8 cellular contexts compared by ENCODE assay signal in genomic region chr17:75152523-75152922, GRCh38. TPM values are rescaled to one million over a fixed set of nuclear protein-coding genes. Genes with fewer than 3 reads are reported as not detected.
DNase-seq lines count a peak whose midpoint lies in the region; ATAC-seq and TF ChIP-seq lines count a peak whose summit lies in the region.

No MANE protein-coding gene starts in this region.

- H3K4me2 ChIP-seq in IMR-90 (ENCODE audit: low read depth, low read length): peak overlapping the region; percentile 96

- intact Hi-C loops in IMR-90 (cut with micrococcal nuclease): loop anchor here (2.0 kb wide), 1 partner anchor 14 kb away; no protein-coding TSS in a partner anchor

- H3K4ac ChIP-seq in IMR-90 (ENCODE audit: low read depth, low read length): peak overlapping the region; percentile 73

- peaks cover 16 to 42% of the 10 kb centered on the region in 2 experiments for H3K79me1 ChIP-seq in IMR-90 (ENCODE audit: low read depth in 1 of 2, low read length in 2 of 2)

- TF ChIP-seq RAD21 in IMR-90 (IDR thresholded peaks at IDR 0.05; ENCODE audit: low read length): no peak

- TF ChIP-seq POLR2A in IMR-90 (IDR thresholded peaks at IDR 0.05; ENCODE audit: low read depth, low read length): no peak

- no peak overlapping the region for H2BK120ac ChIP-seq in IMR-90 (ENCODE audit: low read depth, low read length)

- H2BK5ac ChIP-seq in IMR-90 (ENCODE audit: low read depth, low read length, poor library complexity, severe bottlenecking): peak overlapping the region; percentile 6

- H4K5ac ChIP-seq in IMR-90 (ENCODE audit: low read depth, low read length): no peak overlapping the region

- H4K91ac ChIP-seq in IMR-90 (ENCODE audit: insufficient read depth, low read depth, low read length): peak overlapping the region; percentile 45; the same call in 1 of the 2 replicates

- H2BK20ac ChIP-seq in IMR-90 (ENCODE audit: low read depth, low read length): no peak overlapping the region

- H2AK5ac ChIP-seq in IMR-90 (ENCODE audit: low read depth, low read length): peak overlapping the region; percentile 57; the same call in 1 of the 2 replicates

- no TSS peak for BruUV-seq in IMR-90 (replicated peaks; lab: Mats Ljungman, UMichigan)

- H2BK15ac ChIP-seq in IMR-90 (ENCODE audit: low read depth, low read length): no peak overlapping the region

- 6% methylated on average over 4 of the region's 6 CpGs; no CpG with 5 or more reads in 1 of the 2 experiments for WGBS in IMR-90 (ENCODE audit: extremely low coverage in 2 of 2, insufficient read length in 1 of 2), 2 experiments

- no peak overlapping the region for H3K18ac ChIP-seq in IMR-90 (ENCODE audit: low read depth, low read length)

- H4K8ac ChIP-seq in IMR-90 (ENCODE audit: low read depth in 2 of 2, low read length in 2 of 2): peak overlapping the region in 1 of 2 experiments; percentile 84; a peak in 2 of 4 replicates

- no peaks in the 10 kb centered on the region for H3K9me3 ChIP-seq in IMR-90 (ENCODE audit: control insufficient read depth, insufficient read depth, low read length)
- no peaks in the 10 kb centered on the region for H3K9me3 ChIP-seq in mononuclear cell (ENCODE audit: low read depth, low read length)

- dilution Hi-C loops in IMR-90 (cut with HindIII; ENCODE audit: low sequenced_read_pairs, unreplicated experiment): no loop called here

- DNase-seq in IMR-90 (peak; percentile 12), astrocyte of the spinal cord (ENCODE audit: low read depth, low spot score) (no peak), HEK293T (ENCODE audit: extremely low spot score) (no peak), GM10266 (ENCODE audit: extremely low spot score) (no peak)

- peak overlapping the region; percentile 66 for H3K56ac ChIP-seq in IMR-90 (ENCODE audit: extremely low read depth, insufficient read depth, low read length)

- H4K20me1 ChIP-seq in IMR-90 (ENCODE audit: insufficient read depth, low read length): peaks cover 23% of the 10 kb centered on the region

- CTCF ChIA-PET in IMR-90 (lab: Yijun Ruan, JAX): no interaction called here
- CTCF ChIA-PET in HEK293T (lab: Yijun Ruan, JAX): no interaction called here

- TF ChIP-seq CTCF in C4-2B (conservative IDR thresholded peaks at IDR 0.05) (no peak), IMR-90 (conservative IDR thresholded peaks at IDR 0.05; ENCODE audit: low read depth, low read length) (no peak), astrocyte of the spinal cord (IDR thresholded peaks at IDR 0.05; ENCODE audit: low read depth, low read length) (no peak), GM10266 (IDR thresholded peaks at IDR 0.05; ENCODE audit: control insufficient read depth, insufficient read depth, low read depth, missing control alignments) (no peak)

- no peak overlapping the region for H2AFZ ChIP-seq in IMR-90 (replicated peaks; ENCODE audit: low read length, poor library complexity)

- H3K4me1 ChIP-seq in IMR-90 (ENCODE audit: control insufficient read depth, insufficient read depth, low read length): no peaks in the 10 kb centered on the region
- peaks cover 32% of the 10 kb centered on the region for H3K4me1 ChIP-seq in mononuclear cell (ENCODE audit: insufficient read depth, low read length)

- in situ Hi-C loops in IMR-90 (cut with MboI; ENCODE audit: low sequenced_read_pairs) (no loop called here), astrocyte of the spinal cord (cut with HindIII; ENCODE audit: low sequenced_read_pairs) (no loop called here)

- H3K27me3 ChIP-seq in IMR-90 (ENCODE audit: control insufficient read depth, insufficient read depth, low read length) (no peaks in the 10 kb centered on the region), mononuclear cell (ENCODE audit: insufficient read depth, low read length) (no peaks in the 10 kb centered on the region)

- H3K23ac ChIP-seq in IMR-90 (ENCODE audit: low read depth, low read length): peak overlapping the region; percentile 96

- POLR2A ChIA-PET in IMR-90 (lab: Charles Lee; ENCODE audit: unreplicated experiment): no interaction called here
- POLR2A ChIA-PET in HEK293T (lab: Yijun Ruan, JAX): no interaction called here

- H3K36me3 ChIP-seq in IMR-90 (ENCODE audit: control insufficient read depth, insufficient read depth, low read length): peaks cover 9% of the 10 kb centered on the region

- ATAC-seq in IMR-90 (ENCODE audit: low read depth) (no peak), GM18873 (IDR thresholded peaks at IDR 0.05; ENCODE audit: low FRiP score, unreplicated experiment) (no peak), GM19395 (IDR thresholded peaks at IDR 0.05; ENCODE audit: unreplicated experiment) (no peak)

- peak overlapping the region; percentile 85 for H3K14ac ChIP-seq in IMR-90 (replicated peaks; ENCODE audit: low read depth, low read length)

- H3K4me3 ChIP-seq in IMR-90 (ENCODE audit: insufficient read depth, low read depth, low read length): peak overlapping the region; percentile 75
- H3K4me3 ChIP-seq in astrocyte of the spinal cord (ENCODE audit: low read depth, low read length): peak overlapping the region; percentile 88
- peak overlapping the region; percentile 94 for H3K4me3 ChIP-seq in mononuclear cell (ENCODE audit: low read length)

- H3K9ac ChIP-seq in IMR-90 (ENCODE audit: low read depth, low read length): peak overlapping the region; percentile 74

- H3K27ac ChIP-seq in C4-2B (peak overlapping the region; percentile 88; the same call in 1 of the 2 replicates), IMR-90 (ENCODE audit: insufficient read depth, low read length) (peak overlapping the region; percentile 25; the same call in 1 of the 2 replicates)

- H2AK9ac ChIP-seq in IMR-90 (replicated peaks; ENCODE audit: low read depth, low read length, poor library complexity): no peak overlapping the region

- peaks cover 6% of the 10 kb centered on the region; the same call in 1 of the 2 replicates for H3K9me1 ChIP-seq in IMR-90 (ENCODE audit: insufficient read depth, low read length)

TF ChIP-seq in IMR-90, 13 proteins besides CTCF, POLR2A, EP300 and RAD21 (continues in another document):
- TF ChIP-seq, protein P1, sequence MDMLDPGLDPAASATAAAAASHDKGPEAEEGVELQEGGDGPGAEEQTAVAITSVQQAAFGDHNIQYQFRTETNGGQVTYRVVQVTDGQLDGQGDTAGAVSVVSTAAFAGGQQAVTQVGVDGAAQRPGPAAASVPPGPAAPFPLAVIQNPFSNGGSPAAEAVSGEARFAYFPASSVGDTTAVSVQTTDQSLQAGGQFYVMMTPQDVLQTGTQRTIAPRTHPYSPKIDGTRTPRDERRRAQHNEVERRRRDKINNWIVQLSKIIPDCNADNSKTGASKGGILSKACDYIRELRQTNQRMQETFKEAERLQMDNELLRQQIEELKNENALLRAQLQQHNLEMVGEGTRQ (IDR thresholded peaks at IDR 0.05; ENCODE audit: low read depth, low read length): no peak
- TF ChIP-seq FOS (IDR thresholded peaks at IDR 0.05; ENCODE audit: low read depth, low read length): no peak
- TF ChIP-seq CEBPB (IDR thresholded peaks at IDR 0.05; ENCODE audit: low read depth, low read length): no peak
- TF ChIP-seq MAZ (IDR thresholded peaks at IDR 0.05; ENCODE audit: borderline replicate concordance, low read depth, low read length): no peak
- TF ChIP-seq MXI1 (IDR thresholded peaks at IDR 0.05; ENCODE audit: borderline replicate concordance, low read depth, low read length): no peak
- no peak for TF ChIP-seq MAFK (IDR thresholded peaks at IDR 0.05; ENCODE audit: low read depth, low read length)
- TF ChIP-seq CHD1 (IDR thresholded peaks at IDR 0.05; ENCODE audit: low read depth, low read length): no peak

TF ChIP-seq in HEK293T, 16 proteins besides CTCF, POLR2A, EP300 and RAD21:
- no peak for TF ChIP-seq TARDBP (IDR thresholded peaks at IDR 0.05)
- TF ChIP-seq SUZ12 (IDR thresholded peaks at IDR 0.05): no peak

RNA-seq across cellular contexts. Expression of gene JPT1, which starts 1.8 kb away (rescaled TPM):
- total RNA-seq in IMR-90 (2012; rRNA removed): 118 and 127 TPM in 2 replicates
- 236 and 272 TPM in 2 replicates for polyA plus RNA-seq in IMR-90 (2012; rRNA removed)
- polyA plus RNA-seq in IMR-90 (2012; cell fraction: cytosol; rRNA removed): 333 and 450 TPM in 2 replicates
- polyA plus RNA-seq in IMR-90 (2012; cell fraction: nucleus; rRNA removed; ENCODE audit: low replicate concordance): 92.9 and 111 TPM in 2 replicates
- total RNA-seq in mononuclear cell: 33.5 TPM

RNA-seq across cellular contexts. Expression of gene NT5C, which starts 21.0 kb away (rescaled TPM):
- 23.1 and 24.0 TPM in 2 replicates for total RNA-seq in IMR-90 (2012; rRNA removed)
- polyA plus RNA-seq in IMR-90 (2012; rRNA removed): 44.6 and 62.1 TPM in 2 replicates
- 36.7 and 49.9 TPM in 2 replicates for polyA plus RNA-seq in IMR-90 (2012; cell fraction: cytosol; rRNA removed)
- 78.2 and 163 TPM in 2 replicates for polyA plus RNA-seq in IMR-90 (2012; cell fraction: nucleus; rRNA removed; ENCODE audit: low replicate concordance)
- 24.3 TPM for total RNA-seq in mononuclear cell

RNA-seq across cellular contexts. Expression of gene SUMO2, which starts 30.2 kb away (rescaled TPM):
- total RNA-seq in IMR-90 (2012; rRNA removed): 71.3 and 133 TPM in 2 replicates
- 75.5 and 83.7 TPM in 2 replicates for polyA plus RNA-seq in IMR-90 (2012; rRNA removed)
- polyA plus RNA-seq in IMR-90 (2012; cell fraction: cytosol; rRNA removed): 40.3 and 59.1 TPM in 2 replicates
- polyA plus RNA-seq in IMR-90 (2012; cell fraction: nucleus; rRNA removed; ENCODE audit: low replicate concordance): 7.6 and 30.4 TPM in 2 replicates
- 64.4 TPM for total RNA-seq in mononuclear cell

RNA-seq across cellular contexts. Expression of gene ARMC7, which starts 42.8 kb away (rescaled TPM):
- 1.7 and 1.8 TPM in 2 replicates for total RNA-seq in IMR-90 (2012; rRNA removed)
- polyA plus RNA-seq in IMR-90 (2012; rRNA removed): 6.9 and 7.3 TPM in 2 replicates
- polyA plus RNA-seq in IMR-90 (2012; cell fraction: cytosol; rRNA removed): 7.1 and 7.3 TPM in 2 replicates
- polyA plus RNA-seq in IMR-90 (2012; cell fraction: nucleus; rRNA removed; ENCODE audit: low replicate concordance): 4.8 and 7.7 TPM in 2 replicates
- total RNA-seq in mononuclear cell: 1.4 TPM

RNA-seq across cellular contexts. Expression of gene NUP85, which starts 53.0 kb away (rescaled TPM):
- 26.7 and 29.4 TPM in 2 replicates for total RNA-seq in IMR-90 (2012; rRNA removed)
- 54.4 and 59.3 TPM in 2 replicates for polyA plus RNA-seq in IMR-90 (2012; rRNA removed)
- 43.9 and 54.4 TPM in 2 replicates for polyA plus RNA-seq in IMR-90 (2012; cell fraction: cytosol; rRNA removed)
- polyA plus RNA-seq in IMR-90 (2012; cell fraction: nucleus; rRNA removed; ENCODE audit: low replicate concordance): 198 and 233 TPM in 2 replicates
- 25.6 TPM for total RNA-seq in mononuclear cell
